25 cellular contexts compared by ENCODE assay signal in genomic region chr1:40847023-40847740, GRCh38. TPM values are rescaled to one million over a fixed set of nuclear protein-coding genes. Genes with fewer than 3 reads are reported as not detected.
A peak's percentile ranks its signal among the peaks of the same experiment; 100 is the strongest.
DNase-seq lines count a peak whose midpoint lies in the region; ATAC-seq, FAIRE-seq and TF ChIP-seq lines count a peak whose summit lies in the region.
"Had no signal": no experiment of that assay in that cellular context is flagged by ENCODE, and none has a peak within 500 bp of the region (broad histone marks: within the 10 kb centered on the region; RNA-seq: fewer than 3 reads in every experiment).

No MANE protein-coding gene starts in this region.

- H3K36me3 ChIP-seq in kidney (ENCODE audit: control insufficient read depth in 1 of 2, insufficient read depth in 2 of 2, low read length in 2 of 2) = no peaks in the 10 kb centered on the region
- H3K36me3 ChIP-seq: ascending aorta, upper lobe of left lung had no signal

- no peaks in the 10 kb centered on the region for H3K27me3 ChIP-seq in H9 (ENCODE audit: insufficient read depth, low read length)
- H3K27me3 ChIP-seq: ascending aorta, upper lobe of left lung had no signal

- intact Hi-C loops in sciatic nerve (cut with DNase I) = loop anchor here (5.0 kb wide), 1 partner anchor 235 kb away; no protein-coding TSS in a partner anchor
- intact Hi-C loops in kidney (cut with DNase I) = loop anchor here (10.0 kb wide), 1 partner anchor 108 kb away; no protein-coding TSS in a partner anchor

- H3K23me2 ChIP-seq in H9 (ENCODE audit: insufficient read length, low read depth, low read length, poor library complexity, severe bottlenecking) = no peaks in the 10 kb centered on the region

- no peak overlapping the region for H3K18ac ChIP-seq in H9 (ENCODE audit: insufficient read length, low read depth, low read length)

- in situ Hi-C loops in ACHN (cut with HindIII; ENCODE audit: low pct_ligation_motif_present, low pct_unique_long_range_greater_than_20kb, low sequenced_read_pairs) = no loop called here

- H3K4ac ChIP-seq in H9 (ENCODE audit: low read depth, low read length) = no peak overlapping the region

- H3K27ac ChIP-seq in H9 (ENCODE audit: insufficient read length, low read depth, low read length) (no peak overlapping the region), caudate nucleus (ENCODE audit: low read depth, low read length) (peak overlapping the region; percentile 41), kidney (ENCODE audit: low read depth in 2 of 2, low read length in 2 of 2) (no peak overlapping the region)
- H3K27ac ChIP-seq: ascending aorta, epithelial cell of prostate, upper lobe of left lung had no signal

- no CpG with 5 or more reads among the region's 6 CpGs for WGBS in H9 (ENCODE audit: extremely low coverage, insufficient read length, low lambda C conversion rate)

- no peak overlapping the region for H3T11ph ChIP-seq in H9 (ENCODE audit: low read length)

- H3K4me3 Mint-ChIP-seq in H9 = no peak overlapping the region
- H3K4me3 Mint-ChIP-seq: CD4-positive, CD25-positive, alpha-beta regulatory T cell; natural killer cell treated with Interleukin-12 subunit alpha and Interleukin-12 subunit beta and Interleukin-15 and Interleukin-18, amount 100 ng/mL, for 72 hours; stimulated activated naive CD8-positive, alpha-beta T cell treated with anti-CD3 and anti-CD28 coated beads, Interleukin-15, amount 100 ng/mL, for 72 hours had no signal

- peaks cover 14% of the 10 kb centered on the region for H3K27me3 Mint-ChIP-seq in H9 (ENCODE audit: low read depth)
- H3K27me3 Mint-ChIP-seq: CD4-positive, CD25-positive, alpha-beta regulatory T cell; natural killer cell treated with Interleukin-12 subunit alpha and Interleukin-12 subunit beta and Interleukin-15 and Interleukin-18, amount 100 ng/mL, for 72 hours; stimulated activated naive CD8-positive, alpha-beta T cell treated with anti-CD3 and anti-CD28 coated beads, Interleukin-15, amount 100 ng/mL, for 72 hours had no signal

- H3K56ac ChIP-seq in H9 (ENCODE audit: insufficient read length, low read depth, low read length) = no peak overlapping the region

- H2BK12ac ChIP-seq in H9 (ENCODE audit: insufficient read length, low read depth, low read length) = no peak overlapping the region

- no peak overlapping the region for H2BK15ac ChIP-seq in H9 (ENCODE audit: low read depth, low read length)

- H3K79me2 ChIP-seq in H9 (ENCODE audit: insufficient read depth, low read length) = no peaks in the 10 kb centered on the region

- no peak overlapping the region for H3K4me2 ChIP-seq in H9 (ENCODE audit: insufficient read depth, insufficient read length, low read length)
- H3K4me2 ChIP-seq: A549 had no signal

- H4K20me1 ChIP-seq in H9 (ENCODE audit: control insufficient read depth, insufficient read depth, insufficient read length) = no peaks in the 10 kb centered on the region

- no peak overlapping the region for H3K23ac ChIP-seq in H9 (ENCODE audit: insufficient read length, low read depth, low read length)

- no peak overlapping the region for H3K27ac Mint-ChIP-seq in H9
- H3K27ac Mint-ChIP-seq: CD4-positive, CD25-positive, alpha-beta regulatory T cell; natural killer cell treated with Interleukin-12 subunit alpha and Interleukin-12 subunit beta and Interleukin-15 and Interleukin-18, amount 100 ng/mL, for 72 hours; stimulated activated naive CD8-positive, alpha-beta T cell treated with anti-CD3 and anti-CD28 coated beads, Interleukin-15, amount 100 ng/mL, for 72 hours had no signal

- no peak overlapping the region for H2BK5ac ChIP-seq in H9 (ENCODE audit: insufficient read length, low read length)

- no peaks in the 10 kb centered on the region for H3K79me1 ChIP-seq in H9 (ENCODE audit: insufficient read depth, low read depth, low read length, poor library complexity, severe bottlenecking)

- no peaks in the 10 kb centered on the region; a peak in 1 of 7 replicates for H3K36me3 Mint-ChIP-seq in H9 (ENCODE audit: insufficient read depth in 1 of 3, low read depth in 3 of 3)
- H3K36me3 Mint-ChIP-seq: CD4-positive, CD25-positive, alpha-beta regulatory T cell had no signal

- no peak overlapping the region for H3K9ac ChIP-seq in H9 (ENCODE audit: extremely low read depth, insufficient read length, low read length)
- H3K9ac ChIP-seq in kidney (ENCODE audit: low read length in 2 of 2) = no peak overlapping the region

- H2BK20ac ChIP-seq in H9 (ENCODE audit: low read depth, low read length, poor library complexity, severe bottlenecking) = no peak overlapping the region

- H2AK5ac ChIP-seq in H9 (ENCODE audit: insufficient read length, low read length) = no peak overlapping the region

- no peaks in the 10 kb centered on the region for H3K9me3 ChIP-seq in H9 (ENCODE audit: control insufficient read depth, low read depth, low read length)
- no peaks in the 10 kb centered on the region for H3K9me3 ChIP-seq in kidney (ENCODE audit: control insufficient read depth in 1 of 2, low read length in 2 of 2)
- H3K9me3 ChIP-seq: A549, ascending aorta, upper lobe of left lung had no signal

- H3K4me1 ChIP-seq in H9 (ENCODE audit: insufficient read depth, low read length) (no peaks in the 10 kb centered on the region), kidney (ENCODE audit: control insufficient read depth in 1 of 2, insufficient read depth in 1 of 2, low read depth in 1 of 2, low read length in 2 of 2) (peaks cover 2 to 3% of the 10 kb centered on the region in 2 donors)

- no peak overlapping the region for H4K5ac ChIP-seq in H9 (ENCODE audit: insufficient read length, low read depth, low read length)

- no peak for TF ChIP-seq CTCF in H9 (conservative IDR thresholded peaks at IDR 0.05)
- TF ChIP-seq CTCF in kidney (IDR thresholded peaks at IDR 0.05; ENCODE audit: borderline replicate concordance, extremely low read depth, insufficient read depth) = no peak

- H4K91ac ChIP-seq in H9 (ENCODE audit: insufficient read length, low read depth, low read length) = no peak overlapping the region

- DNase-seq in ACHN = peak; percentile 29
- DNase-seq in H9 = peak; percentile 58
- DNase-seq in caudate nucleus (lab: John Stamatoyannopoulos, UW) = peak in 23 of 61 donors; percentile 4 to 90 (median 23)
- DNase-seq in kidney tubule cell (ENCODE audit: low spot score) = peak; percentile 84
- DNase-seq in sciatic nerve (ENCODE audit: low spot score) = no peak
- DNase-seq in GM12892 (ENCODE audit: insufficient read length) = no peak
- no peak for DNase-seq in kidney
- DNase-seq: activated naive CD4-positive, alpha-beta T cell treated with Interleukin-2 at 50 U/mL for 16 hours; activated T-cell treated with anti-CD3 and anti-CD28 coated beads for 4 hours; CD4-positive, CD25-positive, alpha-beta regulatory T cell; DND-41; glutamatergic neuron; NCI-H2081 treated with DMSO at 0.1 percent for 48 hours; NCI-H526; OCI-M1; stimulated activated naive CD8-positive, alpha-beta T cell treated with anti-CD3 and anti-CD28 coated beads, Interleukin-15, amount 100 ng/mL, for 72 hours; upper lobe of left lung had no signal

- H3K14ac ChIP-seq in H9 (ENCODE audit: insufficient read depth, low read length) = no peak overlapping the region

- no peak for TF ChIP-seq POLR2A in GM12892 (IDR thresholded peaks at IDR 0.05; ENCODE audit: low read depth, low read length)

- H4K8ac ChIP-seq in H9 (replicated peaks; ENCODE audit: insufficient read length, low read depth, low read length) = no peak overlapping the region

- FAIRE-seq in GM12892 (lab: Jason Lieb, UNC) (no peak), kidney (lab: Jason Lieb, UNC) (no peak)
- FAIRE-seq: A549, TTC549 had no signal

- peaks cover 4 to 5% of the 10 kb centered on the region in 2 experiments for H3K4me1 Mint-ChIP-seq in H9

- peaks cover 4 to 5% of the 10 kb centered on the region in 2 experiments; a peak in 4 of 5 replicates for H3K9me3 Mint-ChIP-seq in H9
- H3K9me3 Mint-ChIP-seq: natural killer cell treated with Interleukin-12 subunit alpha and Interleukin-12 subunit beta and Interleukin-15 and Interleukin-18, amount 100 ng/mL, for 72 hours had no signal

- H2AFZ ChIP-seq in H9 (ENCODE audit: low read length) = no peak overlapping the region

- no peak for ATAC-seq in sciatic nerve
- ATAC-seq in HG02852 (IDR thresholded peaks at IDR 0.05; ENCODE audit: unreplicated experiment) = no peak
- ATAC-seq: A549; natural killer cell treated with Interleukin-12 subunit alpha and Interleukin-12 subunit beta and Interleukin-15 and Interleukin-18, amount 100 ng/mL, for 72 hours; SK-N-SH treated with all-trans-retinoic acid at 6 μM for 48 hours; stimulated activated naive CD8-positive, alpha-beta T cell treated with anti-CD3 and anti-CD28 coated beads, Interleukin-15, amount 100 ng/mL, for 72 hours had no signal

- no peak overlapping the region for H2BK120ac ChIP-seq in H9 (ENCODE audit: low read depth, low read length, poor library complexity, severe bottlenecking)

- no peak overlapping the region for H3K4me3 ChIP-seq in kidney (ENCODE audit: low read length in 2 of 2)
- H3K4me3 ChIP-seq: A549, ascending aorta, lung, upper lobe of left lung had no signal

RNA-seq across cellular contexts. Expression of gene CITED4, which starts 15.0 kb away (rescaled TPM):
- total RNA-seq in H9 (2021) (9.5 and 10.4 TPM in 2 replicates), sciatic nerve (5.6 TPM), kidney (78.6 TPM)
- not detected for polyA plus RNA-seq in GM12892 (2012; ENCODE audit: missing spikeins)
- polyA plus RNA-seq in kidney (ENCODE audit: insufficient read depth, low read depth, low replicate concordance) = 21.7 TPM

Comparison
In these comparisons a context has a peak if more than half of its experiments do, and no peak if none do; other contexts are left out.
1. DNase-seq: peak in ACHN (single experiment), H9 (single experiment) and kidney tubule cell (single experiment); none in sciatic nerve (single experiment), GM12892 (single experiment) and kidney (single experiment).